In genomic region chr11:8318536-8318935, GRCh38 we compare ENCODE assay signal across 12 cellular contexts.
DNase-seq lines count a peak whose midpoint lies in the region; ATAC-seq and TF ChIP-seq lines count a peak whose summit lies in the region.
"Had no signal": no experiment of that assay in that cellular context is flagged by ENCODE, and none has a peak within 500 bp of the region (broad histone marks: within the 10 kb centered on the region; RNA-seq: fewer than 3 reads in every experiment).

No MANE protein-coding gene starts in this region.

- no peak for ATAC-seq in HG03139 (IDR thresholded peaks at IDR 0.05; ENCODE audit: unreplicated experiment)

- peak; percentile 39 for TF ChIP-seq CTCF in GM12864 (IDR thresholded peaks at IDR 0.05; ENCODE audit: low read depth, low read length, missing control alignments)
- no peak for TF ChIP-seq CTCF in coronary artery (IDR thresholded peaks at IDR 0.05)

- H3K27ac ChIP-seq in coronary artery, result no peak overlapping the region
- H3K27ac ChIP-seq: epithelial cell of prostate, RWPE1, tibial artery had no signal

- H3K4me3 ChIP-seq in GM12864 (ENCODE audit: low read depth, low read length) (no peak overlapping the region), coronary artery (no peak overlapping the region)
- H3K4me3 ChIP-seq: tibial artery had no signal

- DNase-seq in NCI-H1417 (lab: John Stamatoyannopoulos, UW), result peak; percentile 6 to 32 (median 27)
- no peak for DNase-seq in NCI-H1417 treated with DMSO at 0.1 percent for 48 hours (lab: John Stamatoyannopoulos, UW)
- DNase-seq in GM12864 (ENCODE audit: low read depth), result no peak
- peak; percentile 1 for DNase-seq in OCI-M1 (lab: John Stamatoyannopoulos, UW)
- DNase-seq in iPS-NIHi7 (ENCODE audit: extremely low spot score), result peak; percentile 89
- no peak for DNase-seq in cortex of kidney (lab: John Stamatoyannopoulos, UW)
- DNase-seq in coronary artery (ENCODE audit: low spot score), result no peak
- DNase-seq: occipital lobe had no signal

Comparison
In these comparisons a context has a peak if more than half of its experiments do, and no peak if none do; other contexts are left out.
1. DNase-seq: peak in NCI-H1417 (3 of 3), OCI-M1 (single experiment) and iPS-NIHi7 (single experiment); none in NCI-H1417 treated with DMSO at 0.1 percent for 48 hours (single experiment), GM12864 (single experiment), cortex of kidney (single experiment) and coronary artery (single experiment).